ENCODE assay signal across 11 cellular contexts in genomic region chr2:190646780-190647626, GRCh38. TPM values are rescaled to one million over a fixed set of nuclear protein-coding genes. Genes with fewer than 3 reads are reported as not detected.
A peak's percentile ranks its signal among the peaks of the same experiment; 100 is the strongest.
DNase-seq lines count a peak whose midpoint lies in the region; ATAC-seq, FAIRE-seq and TF ChIP-seq lines count a peak whose summit lies in the region.
"Had no signal": no experiment of that assay in that cellular context is flagged by ENCODE, and none has a peak within 500 bp of the region (broad histone marks: within the 10 kb centered on the region; RNA-seq: fewer than 3 reads in every experiment).

No MANE protein-coding gene starts in this region.

- H3K4me1 Mint-ChIP-seq in activated T-cell treated with anti-CD3 and anti-CD28 coated beads, Interleukin-2, amount 50 U/mL, for 72 hours (ENCODE audit: low read depth), result peaks cover 44% of the 10 kb centered on the region
- H3K4me1 Mint-ChIP-seq in astrocyte (ENCODE audit: low read depth, unreplicated experiment), result peaks cover 20% of the 10 kb centered on the region

- no peak overlapping the region for H3K4me3 ChIP-seq in astrocyte (ENCODE audit: insufficient read depth, low read depth, low read length)
- H3K4me3 ChIP-seq in lower lobe of right lung, result no peak overlapping the region
- H3K4me3 ChIP-seq in testis, result peak overlapping the region in 1 of 2 donors; percentile 77

- H3K4me3 Mint-ChIP-seq in activated T-cell treated with anti-CD3 and anti-CD28 coated beads, Interleukin-2, amount 50 U/mL, for 72 hours, result peak overlapping the region; percentile 85 to 89
- no peak overlapping the region for H3K4me3 Mint-ChIP-seq in astrocyte (ENCODE audit: unreplicated experiment)

- no peak for DNase-seq in activated T-cell treated with anti-CD3 and anti-CD28 coated beads, Interleukin-2, amount 50 U/mL, for 72 hours
- no peak for DNase-seq in activated T-cell treated with anti-CD3 and anti-CD28 coated beads, Interleukin-2, amount 50 U/mL, for 1 hour
- peak; percentile 54 for DNase-seq in astrocyte (ENCODE audit: low read depth)
- DNase-seq in lower lobe of right lung, result no peak
- no peak for DNase-seq in testis
- no peak for DNase-seq in NCI-H2227 treated with DMSO at 0.1 percent for 48 hours (lab: John Stamatoyannopoulos, UW)
- no peak for DNase-seq in NCI-H510A treated with DMSO at 0.1 percent for 48 hours (lab: John Stamatoyannopoulos, UW)
- DNase-seq: activated CD8-positive, alpha-beta memory T cell treated with anti-CD3 and anti-CD28 coated beads for 24 hours; NCI-H774 had no signal

- no peak overlapping the region for H3K9ac ChIP-seq in astrocyte (ENCODE audit: low read length)

- no peaks in the 10 kb centered on the region for H3K36me3 ChIP-seq in astrocyte (ENCODE audit: insufficient read depth, low read length)
- H3K36me3 ChIP-seq in lower lobe of right lung, result no peaks in the 10 kb centered on the region
- no peaks in the 10 kb centered on the region for H3K36me3 ChIP-seq in testis (ENCODE audit: low read depth, missing control alignments)
- H3K36me3 ChIP-seq: prostate gland had no signal

- intact Hi-C loops in lower lobe of right lung (cut with DNase I), result no loop called here
- intact Hi-C loops in testis (cut with DNase I; ENCODE audit: low total_unique reads), result no loop called here

- H3K36me3 Mint-ChIP-seq in activated T-cell treated with anti-CD3 and anti-CD28 coated beads, Interleukin-2, amount 50 U/mL, for 72 hours (ENCODE audit: insufficient read depth in 2 of 2), result peaks cover 5 to 11% of the 10 kb centered on the region in 2 donors
- H3K36me3 Mint-ChIP-seq in astrocyte (ENCODE audit: low read depth, unreplicated experiment), result no peaks in the 10 kb centered on the region

- H3K27ac Mint-ChIP-seq in activated T-cell treated with anti-CD3 and anti-CD28 coated beads, Interleukin-2, amount 50 U/mL, for 72 hours, result peak overlapping the region; percentile 65
- peak overlapping the region; percentile 55 for H3K27ac Mint-ChIP-seq in astrocyte (ENCODE audit: unreplicated experiment)

- no peaks in the 10 kb centered on the region for H3K9me3 Mint-ChIP-seq in activated T-cell treated with anti-CD3 and anti-CD28 coated beads, Interleukin-2, amount 50 U/mL, for 72 hours
- H3K9me3 Mint-ChIP-seq in astrocyte (ENCODE audit: unreplicated experiment), result no peaks in the 10 kb centered on the region

- no peak overlapping the region for H2AFZ ChIP-seq in astrocyte (ENCODE audit: low read depth, low read length)

- TF ChIP-seq POLR2A in testis (IDR thresholded peaks at IDR 0.05), result no peak

- peak overlapping the region; percentile 8 for H3K4me2 ChIP-seq in astrocyte (ENCODE audit: low read length)

- peak; percentile 75 for FAIRE-seq in astrocyte (lab: Jason Lieb, UNC)

- ATAC-seq in activated T-cell treated with anti-CD3 and anti-CD28 coated beads, Interleukin-2, amount 50 U/mL, for 72 hours (replicated peaks in 1 of 2), result no peak
- ATAC-seq in lower lobe of right lung (no peak), GM19395 (IDR thresholded peaks at IDR 0.05; ENCODE audit: unreplicated experiment) (no peak)

- peaks cover 24% of the 10 kb centered on the region for H3K79me2 ChIP-seq in astrocyte (ENCODE audit: insufficient read depth, low read length)

- no peaks in the 10 kb centered on the region for H3K27me3 Mint-ChIP-seq in activated T-cell treated with anti-CD3 and anti-CD28 coated beads, Interleukin-2, amount 50 U/mL, for 72 hours (ENCODE audit: low read depth)
- H3K27me3 Mint-ChIP-seq in astrocyte (ENCODE audit: low read depth, unreplicated experiment), result no peaks in the 10 kb centered on the region

- no peak for TF ChIP-seq CTCF in astrocyte (IDR thresholded peaks at IDR 0.05; ENCODE audit: insufficient read depth, low read depth, low read length)
- no peak for TF ChIP-seq CTCF in lower lobe of right lung (IDR thresholded peaks at IDR 0.05)
- no peak for TF ChIP-seq CTCF in testis (IDR thresholded peaks at IDR 0.05)

- H3K27me3 ChIP-seq in astrocyte (ENCODE audit: insufficient read depth, low read length) (no peaks in the 10 kb centered on the region), lower lobe of right lung (ENCODE audit: low read depth) (no peaks in the 10 kb centered on the region), testis (no peaks in the 10 kb centered on the region)

- H3K9me3 ChIP-seq in astrocyte (ENCODE audit: insufficient read depth, low read depth, low read length) (no peaks in the 10 kb centered on the region), lower lobe of right lung (no peaks in the 10 kb centered on the region), testis (no peaks in the 10 kb centered on the region)
- H3K9me3 ChIP-seq: prostate gland had no signal

- H4K20me1 ChIP-seq in astrocyte (ENCODE audit: insufficient read depth, low read length), result peaks cover 9% of the 10 kb centered on the region

- no peak overlapping the region for H3K27ac ChIP-seq in astrocyte (ENCODE audit: low read depth, low read length)
- peak overlapping the region; percentile 86 for H3K27ac ChIP-seq in lower lobe of right lung
- H3K27ac ChIP-seq in testis, result peak overlapping the region; percentile 12 to 98

- H3K4me1 ChIP-seq in astrocyte (ENCODE audit: insufficient read depth, low read length) (no peaks in the 10 kb centered on the region), lower lobe of right lung (peaks cover 15% of the 10 kb centered on the region), testis (peaks cover 18% of the 10 kb centered on the region)

- 25 to 34% methylated on average over 9 of the region's 9 CpGs for WGBS in testis, 2 donors

RNA-seq across cellular contexts. Expression of gene NAB1, which starts 1.9 kb away (rescaled TPM):
- total RNA-seq in activated T-cell treated with anti-CD3 and anti-CD28 coated beads, Interleukin-2, amount 50 U/mL, for 72 hours, result 10 to 100 TPM; 42.8 to 61.3 TPM
- total RNA-seq in astrocyte (24.2 and 25.4 TPM in 2 replicates), lower lobe of right lung (39.9 TPM), testis (10 to 100 TPM; 61.4 to 81.0 TPM)
- 33.8 TPM for polyA plus RNA-seq in testis (ENCODE audit: insufficient read depth, low read depth, low replicate concordance)
